ENCODE assay signal across 9 cellular contexts in genomic region chr11:96045622-96046456, GRCh38.
DNase-seq lines count a peak whose midpoint lies in the region; ATAC-seq lines count a peak whose summit lies in the region.
"Had no signal": no experiment of that assay in that cellular context is flagged by ENCODE, and none has a peak within 500 bp of the region (broad histone marks: within the 10 kb centered on the region; RNA-seq: fewer than 3 reads in every experiment).

No MANE protein-coding gene starts in this region.

- no peaks in the 10 kb centered on the region for H3K9me3 Mint-ChIP-seq in activated naive CD8-positive, alpha-beta T cell (ENCODE audit: low read depth)
- H3K9me3 Mint-ChIP-seq in CD8-positive, alpha-beta memory T cell = no peaks in the 10 kb centered on the region

- no peak overlapping the region for H3K4me3 Mint-ChIP-seq in activated naive CD8-positive, alpha-beta T cell
- no peak overlapping the region for H3K4me3 Mint-ChIP-seq in CD8-positive, alpha-beta memory T cell

- no peaks in the 10 kb centered on the region for H3K27me3 Mint-ChIP-seq in activated naive CD8-positive, alpha-beta T cell
- H3K27me3 Mint-ChIP-seq in CD8-positive, alpha-beta memory T cell = no peaks in the 10 kb centered on the region

- H3K4me3 ChIP-seq in CD8-positive, alpha-beta memory T cell (ENCODE audit: low read length) = no peak overlapping the region
- H3K4me3 ChIP-seq: GM12878 had no signal

- H3K4me1 ChIP-seq in CD8-positive, alpha-beta memory T cell (ENCODE audit: insufficient read depth, low read length) = no peaks in the 10 kb centered on the region

- no peaks in the 10 kb centered on the region for H3K27me3 ChIP-seq in CD8-positive, alpha-beta memory T cell (ENCODE audit: insufficient read depth, low read length, poor library complexity, severe bottlenecking)

- peaks cover 2% of the 10 kb centered on the region for H3K36me3 ChIP-seq in CD8-positive, alpha-beta memory T cell (ENCODE audit: insufficient read depth, low read length)

- intact Hi-C loops in left cardiac atrium (cut with DNase I) = no loop called here

- peaks cover 54% of the 10 kb centered on the region for H3K4me1 Mint-ChIP-seq in activated naive CD8-positive, alpha-beta T cell (ENCODE audit: low read depth)
- peaks cover 9 to 31% (median 19%) of the 10 kb centered on the region in 3 donors for H3K4me1 Mint-ChIP-seq in CD8-positive, alpha-beta memory T cell

- peaks cover 27% of the 10 kb centered on the region for H3K36me3 Mint-ChIP-seq in activated naive CD8-positive, alpha-beta T cell
- H3K36me3 Mint-ChIP-seq in CD8-positive, alpha-beta memory T cell = peaks cover 0 to 19% (median 8%) of the 10 kb centered on the region in 3 donors

- no peaks in the 10 kb centered on the region for H3K9me3 ChIP-seq in CD8-positive, alpha-beta memory T cell (ENCODE audit: low read length)

- CTCF ChIA-PET in CD8-positive, alpha-beta memory T cell (lab: Charles Lee) = no interaction called here

- ATAC-seq in left cardiac atrium (peak; percentile 90 to 91), esophagus mucosa (no peak)
- ATAC-seq: GM12878 had no signal

- H3K27ac ChIP-seq in CD8-positive, alpha-beta memory T cell (ENCODE audit: low read depth, low read length) = no peak overlapping the region

- peak overlapping the region; percentile 38 for H3K27ac Mint-ChIP-seq in activated naive CD8-positive, alpha-beta T cell
- no peak overlapping the region for H3K27ac Mint-ChIP-seq in CD8-positive, alpha-beta memory T cell

- DNase-seq in Daoy (ENCODE audit: low read depth) (peak; percentile 65), left cardiac atrium (peak; percentile 39), pons (ENCODE audit: low spot score) (peak; percentile 67), NCI-H524 treated with DMSO at 0.1 percent for 48 hours (lab: John Stamatoyannopoulos, UW) (no peak)
- no peak for DNase-seq in CD8-positive, alpha-beta memory T cell
- no peak for DNase-seq in stimulated activated CD4-positive, alpha-beta T cell treated with anti-CD3 and anti-CD28 coated beads, Interleukin-1b, Interleukin-23, amount 100 ng/mL, for 48 hours

- POLR2A ChIA-PET in CD8-positive, alpha-beta memory T cell (lab: Charles Lee) = no interaction called here

Comparison
In these comparisons a context has a peak if more than half of its experiments do, and no peak if none do; other contexts are left out.
1. DNase-seq: peak in Daoy (single experiment), left cardiac atrium (single experiment) and pons (single experiment); none in CD8-positive, alpha-beta memory T cell (0 of 5), stimulated activated CD4-positive, alpha-beta T cell treated with anti-CD3 and anti-CD28 coated beads, Interleukin-1b, Interleukin-23, amount 100 ng/mL, for 48 hours (single experiment) and NCI-H524 treated with DMSO at 0.1 percent for 48 hours (single experiment).